14 cellular contexts compared by ENCODE assay signal in the genomic region with DNA sequence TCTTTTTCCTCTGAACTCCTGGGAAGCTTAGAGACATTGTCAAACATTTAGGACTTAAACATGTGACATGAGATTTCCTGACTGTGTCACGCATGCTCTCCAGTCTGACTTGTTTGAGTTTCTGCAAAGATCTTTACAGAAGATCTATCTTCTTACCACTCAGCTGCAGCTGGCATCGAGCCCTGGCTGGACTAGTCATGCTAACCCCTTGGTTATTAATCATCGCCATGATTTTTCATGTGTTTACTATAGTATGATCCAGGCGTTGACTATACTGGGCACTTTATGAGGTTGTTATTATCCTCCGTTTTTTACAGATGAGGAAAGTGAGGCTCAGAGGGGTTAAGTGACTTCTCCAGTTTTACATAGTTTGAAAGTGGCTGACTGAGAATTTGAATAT.
A peak's percentile ranks its signal among the peaks of the same experiment; 100 is the strongest.
DNase-seq lines count a peak whose midpoint lies in the region; ATAC-seq and TF ChIP-seq lines count a peak whose summit lies in the region.
"Had no signal": no experiment of that assay in that cellular context is flagged by ENCODE, and none has a peak within 500 bp of the region (broad histone marks: within the 10 kb centered on the region; RNA-seq: fewer than 3 reads in every experiment).

No MANE protein-coding gene starts in this region.

- no peaks in the 10 kb centered on the region for H3K4me1 Mint-ChIP-seq in stimulated activated naive CD8-positive, alpha-beta T cell treated with anti-CD3 and anti-CD28 coated beads, Interleukin-15, amount 100 ng/mL, for 72 hours
- H3K4me1 Mint-ChIP-seq: central memory CD8-positive, alpha-beta T cell had no signal

- no peaks in the 10 kb centered on the region for H3K9me3 Mint-ChIP-seq in stimulated activated naive CD8-positive, alpha-beta T cell treated with anti-CD3 and anti-CD28 coated beads, Interleukin-15, amount 100 ng/mL, for 72 hours
- H3K9me3 Mint-ChIP-seq: central memory CD8-positive, alpha-beta T cell had no signal

- no peak for TF ChIP-seq CTCF in cardiac fibroblast (IDR thresholded peaks at IDR 0.05; ENCODE audit: low read depth, low read length)

- no peak overlapping the region for H3K4me3 ChIP-seq in cardiac fibroblast (replicated peaks in 1 of 2; ENCODE audit: low read depth in 2 of 2, low read length in 2 of 2)
- H3K4me3 ChIP-seq: BLaER1 had no signal

- no peaks in the 10 kb centered on the region for H3K27me3 Mint-ChIP-seq in stimulated activated naive CD8-positive, alpha-beta T cell treated with anti-CD3 and anti-CD28 coated beads, Interleukin-15, amount 100 ng/mL, for 72 hours

- no peak for ATAC-seq in stimulated activated naive CD8-positive, alpha-beta T cell treated with anti-CD3 and anti-CD28 coated beads, Interleukin-15, amount 100 ng/mL, for 72 hours
- ATAC-seq: left cardiac atrium had no signal

- H3K4me3 Mint-ChIP-seq in stimulated activated naive CD8-positive, alpha-beta T cell treated with anti-CD3 and anti-CD28 coated beads, Interleukin-15, amount 100 ng/mL, for 72 hours, result no peak overlapping the region
- H3K4me3 Mint-ChIP-seq: central memory CD8-positive, alpha-beta T cell; neural crest cell had no signal

- no peak overlapping the region for H3K27ac Mint-ChIP-seq in stimulated activated naive CD8-positive, alpha-beta T cell treated with anti-CD3 and anti-CD28 coated beads, Interleukin-15, amount 100 ng/mL, for 72 hours

- peak; percentile 35 for DNase-seq in AG20443 (ENCODE audit: low spot score)
- peak; percentile 20 for DNase-seq in NCI-H446 treated with DMSO at 0.1 percent for 48 hours (lab: John Stamatoyannopoulos, UW)
- peak; percentile 68 to 93 for DNase-seq in cardiac fibroblast (ENCODE audit: low read depth in 2 of 2)
- peak; percentile 58 for DNase-seq in kidney tubule cell (ENCODE audit: low spot score)
- no peak for DNase-seq in superior temporal gyrus (ENCODE audit: extremely low spot score)
- no peak for DNase-seq in epidermal melanocyte (ENCODE audit: insufficient read length, low spot score)
- no peak for DNase-seq in stimulated activated naive CD8-positive, alpha-beta T cell treated with anti-CD3 and anti-CD28 coated beads, Interleukin-15, amount 100 ng/mL, for 72 hours
- no peak for DNase-seq in GOT3 (lab: John Stamatoyannopoulos, UW)
- DNase-seq: left cardiac atrium; NCI-H524; stimulated activated CD4-positive, alpha-beta T cell treated with anti-CD3 and anti-CD28 coated beads, Interleukin-12 subunit alpha, Interleukin-12 subunit beta, amount 100 ng/mL, for 4 hours had no signal

Comparison
In these comparisons a context has a peak if more than half of its experiments do, and no peak if none do; other contexts are left out.
1. DNase-seq: peak in AG20443 (single experiment), NCI-H446 treated with DMSO at 0.1 percent for 48 hours (single experiment), cardiac fibroblast (2 of 2) and kidney tubule cell (single experiment); none in superior temporal gyrus (single experiment), epidermal melanocyte (single experiment), stimulated activated naive CD8-positive, alpha-beta T cell treated with anti-CD3 and anti-CD28 coated beads, Interleukin-15, amount 100 ng/mL, for 72 hours (0 of 2) and GOT3 (single experiment).